ENCODE assay signal across 34 cellular contexts in the genomic region with DNA sequence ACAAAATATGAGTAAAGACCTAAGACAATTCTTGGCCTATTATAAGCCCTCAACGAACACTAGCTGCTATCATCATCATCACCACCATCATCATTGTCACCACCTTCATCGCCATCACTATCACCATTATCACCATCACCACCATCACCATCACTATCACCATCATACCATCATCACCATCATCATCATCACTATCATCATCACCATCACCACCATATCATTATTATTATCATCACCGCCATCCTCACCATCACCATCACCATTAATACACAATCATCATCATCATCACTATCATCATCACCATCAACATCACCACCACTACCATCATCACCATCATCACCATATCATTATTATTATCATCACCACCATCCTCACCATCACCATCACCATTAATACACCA.
"Had no signal": no experiment of that assay in that cellular context is flagged by ENCODE, and none has a peak within 500 bp of the region (broad histone marks: within the 10 kb centered on the region; RNA-seq: fewer than 3 reads in every experiment).

No MANE protein-coding gene starts in this region.

- H3K4me1 ChIP-seq: ascending aorta, breast epithelium, esophagus muscularis mucosa, foreskin keratinocyte, gastrocnemius medialis, heart left ventricle had no signal

- H3K27ac Mint-ChIP-seq: activated CD4-positive, alpha-beta memory T cell treated with anti-CD3 and anti-CD28 coated beads for 36 hours; activated CD4-positive, alpha-beta T cell treated with anti-CD3 and anti-CD28 coated beads for 36 hours; activated CD4-positive, alpha-beta T cell treated with anti-CD3 and anti-CD28 coated beads, Interleukin-2, amount 10 ng/mL, durations not matched to agents 24 days and 14 days; activated CD8-positive, alpha-beta memory T cell treated with anti-CD3 and anti-CD28 coated beads, Interleukin-2, amount 10 ng/mL, durations not matched to agents 7 days and 5 days; activated CD8-positive, alpha-beta T cell treated with anti-CD3 and anti-CD28 coated beads, Interleukin-2, amount 10 ng/mL, durations not matched to agents 7 days and 5 days; activated naive CD8-positive, alpha-beta T cell; activated T-cell treated with anti-CD3 and anti-CD28 coated beads, Interleukin-2, amount 50 U/mL, for 24 hours; activated T-helper 17 cell treated with anti-CD3 and anti-CD28 coated beads, Interleukin-2, amount 50 U/mL, for 72 hours; brain; dendritic cell treated with granulocyte-macrophage colony-stimulating factor and Interleukin-4, amounts not matched to agents 40 ng/mL and 50 ng/mL, for 4 days; endodermal cell had no signal

- DNase-seq: activated CD4-positive, alpha-beta memory T cell treated with anti-CD3 and anti-CD28 coated beads for 36 hours; activated CD4-positive, alpha-beta T cell treated with anti-CD3 and anti-CD28 coated beads for 36 hours; activated CD4-positive, alpha-beta T cell treated with anti-CD3 and anti-CD28 coated beads, Interleukin-2, amount 10 ng/mL, durations not matched to agents 24 days and 14 days; activated CD4-positive, CD25-positive, alpha-beta regulatory T cell; activated CD4-positive, CD25-positive, alpha-beta regulatory T cell treated with anti-CD3 and anti-CD28 coated beads, Interleukin-2, amount 50 U/mL, for 72 hours; activated CD8-positive, alpha-beta memory T cell treated with anti-CD3 and anti-CD28 coated beads, Interleukin-2, amount 10 ng/mL, durations not matched to agents 7 days and 5 days; activated CD8-positive, alpha-beta memory T cell treated with anti-CD3 and anti-CD28 coated beads, Interleukin-2, amount 50 U/mL, for 4 hours; activated CD8-positive, alpha-beta T cell treated with anti-CD3 and anti-CD28 coated beads, Interleukin-2, amount 10 ng/mL, durations not matched to agents 7 days and 5 days; activated effector memory CD4-positive, alpha-beta T cell treated with Interleukin-2 at 50 U/mL for 16 hours; activated gamma-delta T cell treated with Interleukin-2 at 50 U/mL for 16 hours; activated naive CD4-positive, alpha-beta T cell treated with anti-CD3 and anti-CD28 coated beads, Interleukin-2, amount 50 U/mL, for 16 hours; activated naive CD4-positive, alpha-beta T cell treated with Interleukin-2 at 50 U/mL for 16 hours; activated T-cell treated with anti-CD3 and anti-CD28 coated beads, Interleukin-2, amount 50 U/mL, for 24 hours; amygdala; central memory CD4-positive, alpha-beta T cell; cerebellar nuclear complex; dorsolateral prefrontal cortex; effector memory CD4-positive, alpha-beta T cell; endodermal cell; erythroblast; foreskin keratinocyte; gastrocnemius medialis; glutamatergic neuron; heart left ventricle; T-helper 2 cell had no signal

- H3K9me3 ChIP-seq: ascending aorta, breast epithelium, esophagus muscularis mucosa, gastrocnemius medialis, heart left ventricle had no signal

- H3K9me3 Mint-ChIP-seq: activated CD4-positive, alpha-beta memory T cell treated with anti-CD3 and anti-CD28 coated beads for 36 hours; activated CD4-positive, alpha-beta T cell treated with anti-CD3 and anti-CD28 coated beads, Interleukin-2, amount 10 ng/mL, durations not matched to agents 24 days and 14 days; activated T-cell treated with anti-CD3 and anti-CD28 coated beads, Interleukin-2, amount 50 U/mL, for 24 hours; activated T-helper 17 cell treated with anti-CD3 and anti-CD28 coated beads, Interleukin-2, amount 50 U/mL, for 72 hours; brain; dendritic cell treated with granulocyte-macrophage colony-stimulating factor and Interleukin-4, amounts not matched to agents 40 ng/mL and 50 ng/mL, for 4 days; endodermal cell had no signal

- H3K4me3 ChIP-seq: ascending aorta, breast epithelium, cardiac muscle cell, coronary artery, dorsolateral prefrontal cortex, esophagus muscularis mucosa, gastrocnemius medialis, heart left ventricle had no signal

- ATAC-seq: activated CD4-positive, alpha-beta T cell treated with anti-CD3 and anti-CD28 coated beads for 36 hours; activated CD8-positive, alpha-beta memory T cell treated with anti-CD3 and anti-CD28 coated beads, Interleukin-2, amount 10 ng/mL, durations not matched to agents 7 days and 5 days; activated CD8-positive, alpha-beta T cell treated with anti-CD3 and anti-CD28 coated beads, Interleukin-2, amount 10 ng/mL, durations not matched to agents 7 days and 5 days; activated T-helper 17 cell treated with anti-CD3 and anti-CD28 coated beads, Interleukin-2, amount 50 U/mL, for 72 hours; foreskin keratinocyte; gastrocnemius medialis; heart left ventricle had no signal

- H3K27ac ChIP-seq: ascending aorta, breast epithelium, cardiac muscle cell, coronary artery, dorsolateral prefrontal cortex, esophagus muscularis mucosa, foreskin keratinocyte, gastrocnemius medialis, heart left ventricle had no signal

- H3K27me3 ChIP-seq: ascending aorta, breast epithelium, cardiac muscle cell, esophagus muscularis mucosa had no signal

- H3K36me3 ChIP-seq: ascending aorta, breast epithelium, cardiac muscle cell, esophagus muscularis mucosa, gastrocnemius medialis, heart left ventricle had no signal

- H3K4me1 Mint-ChIP-seq: activated CD4-positive, alpha-beta T cell treated with anti-CD3 and anti-CD28 coated beads for 36 hours; activated CD4-positive, alpha-beta T cell treated with anti-CD3 and anti-CD28 coated beads, Interleukin-2, amount 10 ng/mL, durations not matched to agents 24 days and 14 days; activated T-helper 17 cell treated with anti-CD3 and anti-CD28 coated beads, Interleukin-2, amount 50 U/mL, for 72 hours; brain had no signal

- H3K4me3 Mint-ChIP-seq: activated CD4-positive, alpha-beta memory T cell treated with anti-CD3 and anti-CD28 coated beads for 36 hours; activated CD4-positive, alpha-beta T cell treated with anti-CD3 and anti-CD28 coated beads for 36 hours; activated CD4-positive, alpha-beta T cell treated with anti-CD3 and anti-CD28 coated beads, Interleukin-2, amount 10 ng/mL, durations not matched to agents 24 days and 14 days; activated CD8-positive, alpha-beta memory T cell treated with anti-CD3 and anti-CD28 coated beads, Interleukin-2, amount 10 ng/mL, durations not matched to agents 7 days and 5 days; activated CD8-positive, alpha-beta T cell treated with anti-CD3 and anti-CD28 coated beads, Interleukin-2, amount 10 ng/mL, durations not matched to agents 7 days and 5 days; activated naive CD8-positive, alpha-beta T cell; activated T-cell treated with anti-CD3 and anti-CD28 coated beads, Interleukin-2, amount 50 U/mL, for 24 hours; activated T-helper 17 cell treated with anti-CD3 and anti-CD28 coated beads, Interleukin-2, amount 50 U/mL, for 72 hours; brain; dendritic cell treated with granulocyte-macrophage colony-stimulating factor and Interleukin-4, amounts not matched to agents 40 ng/mL and 50 ng/mL, for 4 days; endodermal cell had no signal

- H3K36me3 Mint-ChIP-seq: activated CD4-positive, alpha-beta memory T cell treated with anti-CD3 and anti-CD28 coated beads for 36 hours; activated CD8-positive, alpha-beta memory T cell treated with anti-CD3 and anti-CD28 coated beads, Interleukin-2, amount 10 ng/mL, durations not matched to agents 7 days and 5 days; activated naive CD8-positive, alpha-beta T cell; brain had no signal
